In the genomic region with DNA sequence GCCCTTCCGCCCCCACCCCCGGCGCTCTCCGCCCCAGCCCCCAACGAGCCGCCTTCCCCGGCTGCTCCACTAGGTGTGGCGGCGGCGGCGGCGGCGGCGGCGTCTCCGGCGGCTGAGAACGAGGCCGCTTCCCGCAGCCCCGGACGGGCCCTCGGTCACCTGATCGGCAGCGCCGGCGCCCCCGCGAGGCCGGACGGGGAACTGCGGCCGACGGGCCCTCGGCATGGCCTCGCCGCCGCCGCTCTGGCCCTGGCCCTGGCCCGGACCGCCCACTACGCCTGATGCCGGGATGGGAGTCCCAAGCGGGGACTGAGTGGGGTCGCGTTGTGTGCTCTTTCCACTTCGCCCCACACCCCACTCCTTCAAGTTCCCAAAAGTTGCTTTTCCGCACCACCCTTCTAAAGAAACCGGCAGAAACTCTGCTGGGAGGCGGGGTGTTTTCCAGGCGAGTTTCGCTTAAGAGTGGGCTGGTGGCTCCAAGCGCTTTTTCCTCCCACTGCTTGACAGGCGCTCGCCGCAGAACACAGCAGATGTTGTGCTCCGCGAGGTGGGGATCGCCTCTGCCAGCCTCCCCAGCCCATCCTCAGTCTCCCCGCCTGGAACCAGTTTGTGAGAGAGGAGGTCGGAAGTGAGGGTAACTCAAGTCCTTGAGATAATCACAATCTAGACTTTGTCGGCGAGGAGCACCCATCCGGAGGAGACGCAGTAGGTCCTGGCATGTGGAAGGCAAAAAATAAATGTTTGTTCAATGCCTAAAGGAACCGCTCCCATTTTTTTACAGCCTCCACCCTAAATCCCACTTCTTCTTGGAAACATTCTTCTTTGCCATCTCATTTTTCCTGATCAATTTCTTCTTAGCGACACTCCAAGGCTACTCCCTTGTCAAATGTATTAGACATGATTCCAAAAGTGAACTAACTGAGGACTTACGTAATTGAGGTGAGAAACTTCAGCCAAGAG, we compare ENCODE assay signal across 8 cellular contexts. TPM values are rescaled to one million over a fixed set of nuclear protein-coding genes. Genes with fewer than 3 reads are reported as not detected.
A peak's percentile ranks its signal among the peaks of the same experiment; 100 is the strongest.
DNase-seq lines count a peak whose midpoint lies in the region; ATAC-seq and TF ChIP-seq lines count a peak whose summit lies in the region.

A gene with protein sequence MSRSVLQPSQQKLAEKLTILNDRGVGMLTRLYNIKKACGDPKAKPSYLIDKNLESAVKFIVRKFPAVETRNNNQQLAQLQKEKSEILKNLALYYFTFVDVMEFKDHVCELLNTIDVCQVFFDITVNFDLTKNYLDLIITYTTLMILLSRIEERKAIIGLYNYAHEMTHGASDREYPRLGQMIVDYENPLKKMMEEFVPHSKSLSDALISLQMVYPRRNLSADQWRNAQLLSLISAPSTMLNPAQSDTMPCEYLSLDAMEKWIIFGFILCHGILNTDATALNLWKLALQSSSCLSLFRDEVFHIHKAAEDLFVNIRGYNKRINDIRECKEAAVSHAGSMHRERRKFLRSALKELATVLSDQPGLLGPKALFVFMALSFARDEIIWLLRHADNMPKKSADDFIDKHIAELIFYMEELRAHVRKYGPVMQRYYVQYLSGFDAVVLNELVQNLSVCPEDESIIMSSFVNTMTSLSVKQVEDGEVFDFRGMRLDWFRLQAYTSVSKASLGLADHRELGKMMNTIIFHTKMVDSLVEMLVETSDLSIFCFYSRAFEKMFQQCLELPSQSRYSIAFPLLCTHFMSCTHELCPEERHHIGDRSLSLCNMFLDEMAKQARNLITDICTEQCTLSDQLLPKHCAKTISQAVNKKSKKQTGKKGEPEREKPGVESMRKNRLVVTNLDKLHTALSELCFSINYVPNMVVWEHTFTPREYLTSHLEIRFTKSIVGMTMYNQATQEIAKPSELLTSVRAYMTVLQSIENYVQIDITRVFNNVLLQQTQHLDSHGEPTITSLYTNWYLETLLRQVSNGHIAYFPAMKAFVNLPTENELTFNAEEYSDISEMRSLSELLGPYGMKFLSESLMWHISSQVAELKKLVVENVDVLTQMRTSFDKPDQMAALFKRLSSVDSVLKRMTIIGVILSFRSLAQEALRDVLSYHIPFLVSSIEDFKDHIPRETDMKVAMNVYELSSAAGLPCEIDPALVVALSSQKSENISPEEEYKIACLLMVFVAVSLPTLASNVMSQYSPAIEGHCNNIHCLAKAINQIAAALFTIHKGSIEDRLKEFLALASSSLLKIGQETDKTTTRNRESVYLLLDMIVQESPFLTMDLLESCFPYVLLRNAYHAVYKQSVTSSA (minus strand): TSS at position 117 of the 960 bp plus-strand sequence. CDS start 358 bp downstream, outside the sequence.

- POLR2A ChIA-PET in AG04450 (lab: Yijun Ruan, JAX), result no interaction called here

- peaks cover 23% of the 10 kb centered on the region for H3K4me1 ChIP-seq in effector memory CD4-positive, alpha-beta T cell (ENCODE audit: control insufficient read depth, insufficient read depth, low read length, poor library complexity, severe bottlenecking)
- peaks cover 33% of the 10 kb centered on the region for H3K4me1 ChIP-seq in lower lobe of right lung

- H3K27me3 ChIP-seq in AG04450 (ENCODE audit: control insufficient read depth, insufficient read depth, low read length), result no peaks in the 10 kb centered on the region
- H3K27me3 ChIP-seq in effector memory CD4-positive, alpha-beta T cell (replicated peaks; ENCODE audit: control insufficient read depth, insufficient read depth, low read length, poor library complexity, severe bottlenecking), result peaks cover 11% of the 10 kb centered on the region
- H3K27me3 ChIP-seq in lower lobe of right lung (ENCODE audit: low read depth), result peaks cover 12% of the 10 kb centered on the region

- H3K9me3 ChIP-seq in AG04450 (ENCODE audit: control insufficient read depth, insufficient read depth, low read length) (no peaks in the 10 kb centered on the region), lower lobe of right lung (no peaks in the 10 kb centered on the region)
- no peaks in the 10 kb centered on the region for H3K9me3 ChIP-seq in effector memory CD4-positive, alpha-beta T cell (ENCODE audit: control insufficient read depth, low read length)

- ATAC-seq in GM18870 (IDR thresholded peaks at IDR 0.05; ENCODE audit: unreplicated experiment), result peak; percentile 38
- peak; percentile 81 for ATAC-seq in HG03135 (IDR thresholded peaks at IDR 0.05; ENCODE audit: unreplicated experiment)
- ATAC-seq in lower lobe of right lung, result peak; percentile 95 to 97

- CTCF ChIA-PET in AG04450 (lab: Charles Lee), result interaction anchor here (0.9 to 1.4 kb wide), 2 partner anchors 14 to 32 kb away, joined by 3 to 5 read pairs; no protein-coding TSS in a partner anchor

- H3K4me3 ChIP-seq in AG04450 (ENCODE audit: low read depth, low read length), result peak within 1 kb of the TSS; percentile 82
- peak within 1 kb of the TSS; percentile 69 for H3K4me3 ChIP-seq in effector memory CD4-positive, alpha-beta T cell (ENCODE audit: insufficient read depth, low read depth, low read length, poor library complexity, severe bottlenecking)
- H3K4me3 ChIP-seq in lower lobe of right lung, result peak within 1 kb of the TSS; percentile 71

- DNase-seq in AG04450 (ENCODE audit: low read depth, low spot score), result peak; percentile 46
- DNase-seq in NCI-H526 (lab: John Stamatoyannopoulos, UW), result peak; percentile 44 to 92
- peak; percentile 49 to 51 for DNase-seq in activated CD8-positive, alpha-beta memory T cell treated with anti-CD3 and anti-CD28 coated beads for 4 hours (ENCODE audit: low read depth in 2 of 2)
- DNase-seq in effector memory CD4-positive, alpha-beta T cell, result peak; percentile 73 to 82 (median 78)
- DNase-seq in lower lobe of right lung, result peak; percentile 92
- DNase-seq in stimulated activated CD4-positive, alpha-beta T cell treated with anti-CD3 and anti-CD28 coated beads, Interleukin-4, amount 100 ng/mL, for 48 hours (ENCODE audit: low read depth in 2 of 2), result peak; percentile 82 to 83

- intact Hi-C loops in lower lobe of right lung (cut with DNase I), result no loop called here

- H3K27ac ChIP-seq in AG04450 (ENCODE audit: low read depth, low read length), result peak within 1 kb of the TSS; percentile 83
- H3K27ac ChIP-seq in effector memory CD4-positive, alpha-beta T cell (ENCODE audit: insufficient read depth, low read length, poor library complexity, severe bottlenecking), result peak within 1 kb of the TSS; percentile 6
- H3K27ac ChIP-seq in lower lobe of right lung, result peak within 1 kb of the TSS; percentile 95

- TF ChIP-seq CTCF in AG04450 (IDR thresholded peaks at IDR 0.05; ENCODE audit: low read depth, low read length) (peak; percentile 48), lower lobe of right lung (IDR thresholded peaks at IDR 0.05) (peak; percentile 88)

- H3K36me3 ChIP-seq in effector memory CD4-positive, alpha-beta T cell (ENCODE audit: control insufficient read depth, insufficient read depth, low read length), result no peaks in the 10 kb centered on the region
- no peaks in the 10 kb centered on the region for H3K36me3 ChIP-seq in lower lobe of right lung

RNA-seq across cellular contexts. Expression of the gene that starts here (rescaled TPM):
- 133 and 182 TPM in 2 replicates for polyA plus RNA-seq in AG04450 (2011; rRNA removed)
- 87.2 and 172 TPM in 2 replicates for polyA minus RNA-seq in AG04450 (2011; rRNA and poly(A)+ RNA removed)
- total RNA-seq in lower lobe of right lung, result 96.8 TPM

Comparison
In these comparisons a context has a peak if more than half of its experiments do, and no peak if none do; other contexts are left out.
1. Peak in every context shown above with its lines: DNase-seq, ATAC-seq, H3K4me3 ChIP-seq and H3K27ac ChIP-seq.
2. H3K27ac ChIP-seq: peak in every context shown above with its lines; median percentile 95 in lower lobe of right lung; 83 in AG04450; 6 in effector memory CD4-positive, alpha-beta T cell.
3. ATAC-seq: peak in every context shown above with its lines; median percentile 96 in lower lobe of right lung; 81 in HG03135; 38 in GM18870.